ENCODE assay signal across 22 cellular contexts in the genomic region with DNA sequence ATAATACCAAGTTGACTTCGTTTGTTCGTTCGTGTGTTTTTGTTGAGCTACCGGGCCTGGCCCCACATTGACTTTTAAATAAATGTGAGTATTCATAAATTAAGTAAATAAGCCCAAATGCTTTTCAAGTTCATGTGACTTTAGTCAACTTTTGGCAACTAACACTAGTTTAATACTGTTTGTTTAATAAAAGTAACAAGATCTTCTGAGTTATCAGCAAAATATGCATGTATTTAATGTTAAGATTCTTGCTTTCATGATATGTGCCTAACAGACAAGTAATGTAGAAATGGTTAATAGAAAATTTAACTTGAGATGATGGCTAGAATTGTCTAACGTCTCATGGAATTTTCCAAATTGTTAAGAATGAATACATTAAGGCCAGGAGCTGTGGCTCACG.
"Had no signal": no experiment of that assay in that cellular context is flagged by ENCODE, and none has a peak within 500 bp of the region (broad histone marks: within the 10 kb centered on the region; RNA-seq: fewer than 3 reads in every experiment).

No MANE protein-coding gene starts in this region.

- H3K27me3 ChIP-seq: dorsolateral prefrontal cortex, esophagus muscularis mucosa, gastrocnemius medialis, heart right ventricle, hepatocyte, left lung had no signal

- H3K9me3 ChIP-seq: esophagus muscularis mucosa, gastrocnemius medialis, heart right ventricle, left lung, lower lobe of right lung had no signal

- DNase-seq: dermis blood vessel endothelial cell; dorsolateral prefrontal cortex; effector CD4-positive, alpha-beta T cell; effector memory CD4-positive, alpha-beta T cell; foreskin fibroblast; foreskin melanocyte; gastrocnemius medialis; glutamatergic neuron; head of caudate nucleus; heart right ventricle; hypothalamus; immature natural killer cell; left cardiac atrium; left lung; left ventricle myocardium superior; lower lobe of right lung; mesendoderm; midbrain; naive thymus-derived CD4-positive, alpha-beta T cell had no signal

- ATAC-seq: gastrocnemius medialis; heart right ventricle; left cardiac atrium; left lung; left ventricle myocardium superior; lower lobe of right lung; naive thymus-derived CD4-positive, alpha-beta T cell had no signal

- H3K4me2 ChIP-seq: hepatocyte had no signal

- H2AFZ ChIP-seq: hepatocyte had no signal

- H3K36me3 ChIP-seq: esophagus muscularis mucosa, gastrocnemius medialis, heart right ventricle, left lung, lower lobe of right lung had no signal

- H3K27ac ChIP-seq: coronary artery, dorsolateral prefrontal cortex, esophagus muscularis mucosa, gastrocnemius medialis, heart right ventricle, hepatocyte, left lung, lower lobe of right lung had no signal

- H3K4me3 ChIP-seq: coronary artery, dorsolateral prefrontal cortex, esophagus muscularis mucosa, gastrocnemius medialis, heart right ventricle, hepatocyte, left lung, lower lobe of right lung had no signal

- H3K4me1 ChIP-seq: esophagus muscularis mucosa, gastrocnemius medialis, heart right ventricle, left lung, lower lobe of right lung had no signal
